In the genomic region with DNA sequence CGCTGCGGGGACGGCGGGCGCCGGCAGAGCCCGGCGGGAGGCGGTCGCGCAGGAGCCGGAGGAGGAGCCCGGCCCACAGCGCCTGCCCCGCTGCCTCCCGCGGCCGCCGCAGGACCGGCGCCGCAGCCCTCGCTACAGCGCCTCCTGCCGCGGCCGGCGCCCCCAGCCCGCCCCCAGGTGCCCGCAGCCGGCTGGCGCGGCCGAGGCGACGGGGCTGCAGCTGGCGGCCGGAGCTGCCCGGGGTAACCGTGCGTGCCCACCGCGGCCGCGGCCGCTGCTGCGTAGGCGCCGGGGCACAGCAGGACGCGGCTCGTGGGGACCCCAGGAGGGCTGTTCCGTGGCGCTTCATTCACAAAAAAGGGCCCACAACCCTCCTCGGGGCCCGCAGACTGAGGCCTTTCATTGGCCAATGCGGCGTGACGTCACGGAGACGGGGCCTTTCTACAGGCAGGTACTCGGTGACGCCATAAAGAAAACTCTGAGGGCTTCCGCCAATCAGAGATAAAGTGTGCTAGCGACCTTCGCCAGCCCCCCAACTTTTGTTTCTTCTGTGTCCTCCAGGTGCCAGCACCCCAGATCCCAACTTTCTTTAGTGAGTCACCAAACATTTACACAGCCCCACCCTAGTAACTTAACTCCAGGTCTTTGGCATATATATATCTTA, we compare ENCODE assay signal across 1 cellular context.
TF ChIP-seq lines count a peak whose summit lies in the region.

Gene CDC14B (minus strand): TSS at position 353 of the 664 bp plus-strand sequence. CDS start 465 bp downstream, outside the sequence.

TF ChIP-seq in HEK293, 187 proteins besides CTCF, POLR2A, EP300 and RAD21 (continued from another document and continues in another):
- TF ChIP-seq ZNF324 (tag by site-specific recombination; IDR thresholded peaks at IDR 0.05), result no peak
- no peak for TF ChIP-seq ZNF610 (tag by site-specific recombination; IDR thresholded peaks at IDR 0.05; ENCODE audit: borderline replicate concordance)
- TF ChIP-seq ZNF701 (tag by site-specific recombination; IDR thresholded peaks at IDR 0.05), result no peak
- no peak for TF ChIP-seq ZNF239 (tag by site-specific recombination; IDR thresholded peaks at IDR 0.05)
- TF ChIP-seq, protein P1, sequence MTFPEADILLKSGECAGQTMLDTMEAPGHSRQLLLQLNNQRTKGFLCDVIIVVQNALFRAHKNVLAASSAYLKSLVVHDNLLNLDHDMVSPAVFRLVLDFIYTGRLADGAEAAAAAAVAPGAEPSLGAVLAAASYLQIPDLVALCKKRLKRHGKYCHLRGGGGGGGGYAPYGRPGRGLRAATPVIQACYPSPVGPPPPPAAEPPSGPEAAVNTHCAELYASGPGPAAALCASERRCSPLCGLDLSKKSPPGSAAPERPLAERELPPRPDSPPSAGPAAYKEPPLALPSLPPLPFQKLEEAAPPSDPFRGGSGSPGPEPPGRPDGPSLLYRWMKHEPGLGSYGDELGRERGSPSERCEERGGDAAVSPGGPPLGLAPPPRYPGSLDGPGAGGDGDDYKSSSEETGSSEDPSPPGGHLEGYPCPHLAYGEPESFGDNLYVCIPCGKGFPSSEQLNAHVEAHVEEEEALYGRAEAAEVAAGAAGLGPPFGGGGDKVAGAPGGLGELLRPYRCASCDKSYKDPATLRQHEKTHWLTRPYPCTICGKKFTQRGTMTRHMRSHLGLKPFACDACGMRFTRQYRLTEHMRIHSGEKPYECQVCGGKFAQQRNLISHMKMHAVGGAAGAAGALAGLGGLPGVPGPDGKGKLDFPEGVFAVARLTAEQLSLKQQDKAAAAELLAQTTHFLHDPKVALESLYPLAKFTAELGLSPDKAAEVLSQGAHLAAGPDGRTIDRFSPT (tag by site-specific recombination; IDR thresholded peaks at IDR 0.05), result no peak
- peak; percentile 80 for TF ChIP-seq ZNF335 (tag by site-specific recombination; conservative IDR thresholded peaks at IDR 0.05)
- TF ChIP-seq ZXDB (tag by site-specific recombination; IDR thresholded peaks at IDR 0.05), result 0 out of 2 replicates have a peak, but pooled peaks have one; percentile 24
- TF ChIP-seq ZNF48 (tag by site-specific recombination; IDR thresholded peaks at IDR 0.05), result no peak
- no peak for TF ChIP-seq OVOL3 (tag by site-specific recombination; IDR thresholded peaks at IDR 0.05)
- TF ChIP-seq ZNF404 (tag by site-specific recombination; IDR thresholded peaks at IDR 0.05), result no peak
- TF ChIP-seq ZNF23 (tag by site-specific recombination; IDR thresholded peaks at IDR 0.05; ENCODE audit: borderline replicate concordance), result no peak
- no peak for TF ChIP-seq ZFP41 (tag by site-specific recombination; IDR thresholded peaks at IDR 0.05; ENCODE audit: borderline replicate concordance)
- TF ChIP-seq ZNF138 (tag by site-specific recombination; IDR thresholded peaks at IDR 0.05; ENCODE audit: borderline replicate concordance), result no peak
- peak; percentile 70; the same call in 1 of the 2 replicates for TF ChIP-seq ZEB2 (tag by site-specific recombination; IDR thresholded peaks at IDR 0.05)
- no peak for TF ChIP-seq ZNF19 (tag by site-specific recombination; IDR thresholded peaks at IDR 0.05; ENCODE audit: low read depth)
- TF ChIP-seq KLF10 (tag by site-specific recombination; IDR thresholded peaks at IDR 0.05), result 0 out of 2 replicates have a peak, but pooled peaks have one; percentile 28
- no peak for TF ChIP-seq ZNF121 (tag by site-specific recombination; IDR thresholded peaks at IDR 0.05)
- TF ChIP-seq TCF7L2 (IDR thresholded peaks at IDR 0.05; ENCODE audit: borderline replicate concordance, low read depth, low read length), result no peak
- no peak for TF ChIP-seq ZNF248 (tag by site-specific recombination; IDR thresholded peaks at IDR 0.05)
- no peak for TF ChIP-seq ZNF830 (tag by site-specific recombination; IDR thresholded peaks at IDR 0.05; ENCODE audit: low read depth)
- no peak for TF ChIP-seq ZNF366 (tag by site-specific recombination; conservative IDR thresholded peaks at IDR 0.05)
- peak; percentile 71 for TF ChIP-seq SP2 (tag by site-specific recombination; IDR thresholded peaks at IDR 0.05)
- TF ChIP-seq ELK4 (IDR thresholded peaks at IDR 0.05; ENCODE audit: borderline replicate concordance, low read depth, low read length), result no peak
- TF ChIP-seq ZSCAN18 (tag by site-specific recombination; IDR thresholded peaks at IDR 0.05), result no peak
- 0 out of 2 replicates have a peak, but pooled peaks have one; percentile 19 for TF ChIP-seq GLIS1 (tag by site-specific recombination; IDR thresholded peaks at IDR 0.05)
- TF ChIP-seq ZBTB8A (tag by site-specific recombination; IDR thresholded peaks at IDR 0.05), result peak; percentile 76
- TF ChIP-seq, protein P2, sequence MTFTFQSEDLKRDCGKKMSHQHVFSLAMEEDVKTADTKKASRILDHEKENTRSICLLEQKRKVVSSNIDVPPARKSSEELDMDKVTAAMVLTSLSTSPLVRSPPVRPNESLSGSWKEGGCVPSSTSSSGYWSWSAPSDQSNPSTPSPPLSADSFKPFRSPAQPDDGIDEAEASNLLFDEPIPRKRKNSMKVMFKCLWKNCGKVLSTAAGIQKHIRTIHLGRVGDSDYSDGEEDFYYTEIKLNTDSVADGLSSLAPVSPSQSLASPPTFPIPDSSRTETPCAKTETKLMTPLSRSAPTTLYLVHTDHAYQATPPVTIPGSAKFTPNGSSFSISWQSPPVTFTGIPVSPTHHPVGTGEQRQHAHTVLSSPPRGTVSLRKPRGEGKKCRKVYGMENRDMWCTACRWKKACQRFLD (tag by site-specific recombination; IDR thresholded peaks at IDR 0.05), result no peak
- peak; percentile 98 for TF ChIP-seq ZNF629 (tag by site-specific recombination; IDR thresholded peaks at IDR 0.05)
- no peak for TF ChIP-seq ZNF214 (tag by site-specific recombination; IDR thresholded peaks at IDR 0.05; ENCODE audit: borderline replicate concordance)
- TF ChIP-seq GLI2 (tag by site-specific recombination; IDR thresholded peaks at IDR 0.05; ENCODE audit: borderline replicate concordance, low read depth), result no peak
- TF ChIP-seq ZBTB10 (tag by site-specific recombination; IDR thresholded peaks at IDR 0.05), result peak; percentile 51; the same call in 1 of the 2 replicates
- no peak for TF ChIP-seq ZNF114 (tag by site-specific recombination; IDR thresholded peaks at IDR 0.05)
- TF ChIP-seq ZNF670 (tag by site-specific recombination; IDR thresholded peaks at IDR 0.05; ENCODE audit: low read depth), result no peak
- no peak for TF ChIP-seq ZNF560 (tag by site-specific recombination; IDR thresholded peaks at IDR 0.05; ENCODE audit: borderline replicate concordance)
- TF ChIP-seq, protein P3, sequence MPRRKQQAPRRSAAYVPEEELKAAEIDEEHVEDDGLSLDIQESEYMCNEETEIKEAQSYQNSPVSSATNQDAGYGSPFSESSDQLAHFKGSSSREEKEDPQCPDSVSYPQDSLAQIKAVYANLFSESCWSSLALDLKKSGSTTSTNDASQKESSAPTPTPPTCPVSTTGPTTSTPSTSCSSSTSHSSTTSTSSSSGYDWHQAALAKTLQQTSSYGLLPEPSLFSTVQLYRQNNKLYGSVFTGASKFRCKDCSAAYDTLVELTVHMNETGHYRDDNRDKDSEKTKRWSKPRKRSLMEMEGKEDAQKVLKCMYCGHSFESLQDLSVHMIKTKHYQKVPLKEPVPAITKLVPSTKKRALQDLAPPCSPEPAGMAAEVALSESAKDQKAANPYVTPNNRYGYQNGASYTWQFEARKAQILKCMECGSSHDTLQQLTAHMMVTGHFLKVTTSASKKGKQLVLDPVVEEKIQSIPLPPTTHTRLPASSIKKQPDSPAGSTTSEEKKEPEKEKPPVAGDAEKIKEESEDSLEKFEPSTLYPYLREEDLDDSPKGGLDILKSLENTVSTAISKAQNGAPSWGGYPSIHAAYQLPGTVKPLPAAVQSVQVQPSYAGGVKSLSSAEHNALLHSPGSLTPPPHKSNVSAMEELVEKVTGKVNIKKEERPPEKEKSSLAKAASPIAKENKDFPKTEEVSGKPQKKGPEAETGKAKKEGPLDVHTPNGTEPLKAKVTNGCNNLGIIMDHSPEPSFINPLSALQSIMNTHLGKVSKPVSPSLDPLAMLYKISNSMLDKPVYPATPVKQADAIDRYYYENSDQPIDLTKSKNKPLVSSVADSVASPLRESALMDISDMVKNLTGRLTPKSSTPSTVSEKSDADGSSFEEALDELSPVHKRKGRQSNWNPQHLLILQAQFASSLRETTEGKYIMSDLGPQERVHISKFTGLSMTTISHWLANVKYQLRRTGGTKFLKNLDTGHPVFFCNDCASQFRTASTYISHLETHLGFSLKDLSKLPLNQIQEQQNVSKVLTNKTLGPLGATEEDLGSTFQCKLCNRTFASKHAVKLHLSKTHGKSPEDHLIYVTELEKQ (tag by site-specific recombination; IDR thresholded peaks at IDR 0.05; ENCODE audit: borderline replicate concordance), result no peak
- TF ChIP-seq, protein P4, sequence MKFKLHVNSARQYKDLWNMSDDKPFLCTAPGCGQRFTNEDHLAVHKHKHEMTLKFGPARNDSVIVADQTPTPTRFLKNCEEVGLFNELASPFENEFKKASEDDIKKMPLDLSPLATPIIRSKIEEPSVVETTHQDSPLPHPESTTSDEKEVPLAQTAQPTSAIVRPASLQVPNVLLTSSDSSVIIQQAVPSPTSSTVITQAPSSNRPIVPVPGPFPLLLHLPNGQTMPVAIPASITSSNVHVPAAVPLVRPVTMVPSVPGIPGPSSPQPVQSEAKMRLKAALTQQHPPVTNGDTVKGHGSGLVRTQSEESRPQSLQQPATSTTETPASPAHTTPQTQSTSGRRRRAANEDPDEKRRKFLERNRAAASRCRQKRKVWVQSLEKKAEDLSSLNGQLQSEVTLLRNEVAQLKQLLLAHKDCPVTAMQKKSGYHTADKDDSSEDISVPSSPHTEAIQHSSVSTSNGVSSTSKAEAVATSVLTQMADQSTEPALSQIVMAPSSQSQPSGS (tag by site-specific recombination; IDR thresholded peaks at IDR 0.05; ENCODE audit: low read depth), result peak; percentile 92
- TF ChIP-seq ZBTB26 (tag by site-specific recombination; optimal IDR thresholded peaks at IDR 0.05), result peak; percentile 11
- TF ChIP-seq, protein P5, sequence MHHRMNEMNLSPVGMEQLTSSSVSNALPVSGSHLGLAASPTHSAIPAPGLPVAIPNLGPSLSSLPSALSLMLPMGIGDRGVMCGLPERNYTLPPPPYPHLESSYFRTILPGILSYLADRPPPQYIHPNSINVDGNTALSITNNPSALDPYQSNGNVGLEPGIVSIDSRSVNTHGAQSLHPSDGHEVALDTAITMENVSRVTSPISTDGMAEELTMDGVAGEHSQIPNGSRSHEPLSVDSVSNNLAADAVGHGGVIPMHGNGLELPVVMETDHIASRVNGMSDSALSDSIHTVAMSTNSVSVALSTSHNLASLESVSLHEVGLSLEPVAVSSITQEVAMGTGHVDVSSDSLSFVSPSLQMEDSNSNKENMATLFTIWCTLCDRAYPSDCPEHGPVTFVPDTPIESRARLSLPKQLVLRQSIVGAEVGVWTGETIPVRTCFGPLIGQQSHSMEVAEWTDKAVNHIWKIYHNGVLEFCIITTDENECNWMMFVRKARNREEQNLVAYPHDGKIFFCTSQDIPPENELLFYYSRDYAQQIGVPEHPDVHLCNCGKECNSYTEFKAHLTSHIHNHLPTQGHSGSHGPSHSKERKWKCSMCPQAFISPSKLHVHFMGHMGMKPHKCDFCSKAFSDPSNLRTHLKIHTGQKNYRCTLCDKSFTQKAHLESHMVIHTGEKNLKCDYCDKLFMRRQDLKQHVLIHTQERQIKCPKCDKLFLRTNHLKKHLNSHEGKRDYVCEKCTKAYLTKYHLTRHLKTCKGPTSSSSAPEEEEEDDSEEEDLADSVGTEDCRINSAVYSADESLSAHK (tag by site-specific recombination; IDR thresholded peaks at IDR 0.05), result no peak
- no peak for TF ChIP-seq ZNF416 (tag by site-specific recombination; IDR thresholded peaks at IDR 0.05)
- TF ChIP-seq ZNF132 (tag by site-specific recombination; IDR thresholded peaks at IDR 0.05; ENCODE audit: borderline replicate concordance), result no peak
- no peak for TF ChIP-seq OSR2 (tag by site-specific recombination; IDR thresholded peaks at IDR 0.05)
- TF ChIP-seq ZBTB21 (tag by site-specific recombination; IDR thresholded peaks at IDR 0.05), result peak; percentile 97
